ENCODE assay signal across 9 cellular contexts in genomic region chrX:135984220-135984619, GRCh38. TPM values are rescaled to one million over a fixed set of nuclear protein-coding genes. Genes with fewer than 3 reads are reported as not detected.
A peak's percentile ranks its signal among the peaks of the same experiment; 100 is the strongest.
DNase-seq lines count a peak whose midpoint lies in the region; ATAC-seq and TF ChIP-seq lines count a peak whose summit lies in the region.
"Had no signal": no experiment of that assay in that cellular context is flagged by ENCODE, and none has a peak within 500 bp of the region (broad histone marks: within the 10 kb centered on the region; RNA-seq: fewer than 3 reads in every experiment).

No MANE protein-coding gene starts in this region.

- H3K4me3 Mint-ChIP-seq in activated T-helper 2 cell treated with anti-CD3 and anti-CD28 coated beads, Interferon-gamma antibody, Interleukin-2, Interleukin-4, amounts not matched to agents 10 μg/mL and 5 μg/mL and 100 μg/mL, durations not matched to agents 14 hours and 24 hours and 36 hours (ENCODE audit: low read depth), result peak overlapping the region; percentile 82
- peak overlapping the region; percentile 89 for H3K4me3 Mint-ChIP-seq in type B pancreatic cell

- peaks cover 38% of the 10 kb centered on the region for H3K4me1 Mint-ChIP-seq in activated T-helper 2 cell treated with anti-CD3 and anti-CD28 coated beads, Interferon-gamma antibody, Interleukin-2, Interleukin-4, amounts not matched to agents 10 μg/mL and 5 μg/mL and 100 μg/mL, durations not matched to agents 14 hours and 24 hours and 36 hours (ENCODE audit: low read depth)
- H3K4me1 Mint-ChIP-seq in type B pancreatic cell (ENCODE audit: unreplicated experiment), result no peaks in the 10 kb centered on the region

- H3K27me3 ChIP-seq in right atrium auricular region (no peaks in the 10 kb centered on the region), lower lobe of right lung (ENCODE audit: low read depth) (no peaks in the 10 kb centered on the region)

- no peak for ATAC-seq in Right ventricle myocardium inferior
- no peak for ATAC-seq in lower lobe of right lung
- ATAC-seq in GM21360 (IDR thresholded peaks at IDR 0.05; ENCODE audit: unreplicated experiment), result no peak

- no peaks in the 10 kb centered on the region for H3K27me3 Mint-ChIP-seq in activated T-helper 2 cell treated with anti-CD3 and anti-CD28 coated beads, Interferon-gamma antibody, Interleukin-2, Interleukin-4, amounts not matched to agents 10 μg/mL and 5 μg/mL and 100 μg/mL, durations not matched to agents 14 hours and 24 hours and 36 hours (ENCODE audit: low read depth)
- no peaks in the 10 kb centered on the region for H3K27me3 Mint-ChIP-seq in type B pancreatic cell

- H3K4me1 ChIP-seq in right atrium auricular region, result no peaks in the 10 kb centered on the region
- no peaks in the 10 kb centered on the region for H3K4me1 ChIP-seq in lower lobe of right lung

- H3K27ac ChIP-seq in right atrium auricular region (peak overlapping the region; percentile 76 to 78), lower lobe of right lung (peak overlapping the region; percentile 79)

- H3K27ac Mint-ChIP-seq in activated T-helper 2 cell treated with anti-CD3 and anti-CD28 coated beads, Interferon-gamma antibody, Interleukin-2, Interleukin-4, amounts not matched to agents 10 μg/mL and 5 μg/mL and 100 μg/mL, durations not matched to agents 14 hours and 24 hours and 36 hours, result peak overlapping the region; percentile 88
- peak overlapping the region; percentile 78 for H3K27ac Mint-ChIP-seq in type B pancreatic cell

- no peaks in the 10 kb centered on the region for H3K9me3 Mint-ChIP-seq in activated T-helper 2 cell treated with anti-CD3 and anti-CD28 coated beads, Interferon-gamma antibody, Interleukin-2, Interleukin-4, amounts not matched to agents 10 μg/mL and 5 μg/mL and 100 μg/mL, durations not matched to agents 14 hours and 24 hours and 36 hours
- H3K9me3 Mint-ChIP-seq in type B pancreatic cell, result no peaks in the 10 kb centered on the region

- H3K36me3 ChIP-seq in right atrium auricular region (no peaks in the 10 kb centered on the region), lower lobe of right lung (no peaks in the 10 kb centered on the region)

- intact Hi-C loops in Right ventricle myocardium inferior (cut with DNase I), result no loop called here
- intact Hi-C loops in activated T-helper 2 cell treated with anti-CD3 and anti-CD28 coated beads, Interferon-gamma antibody, Interleukin-2, Interleukin-4, amounts not matched to agents 10 μg/mL and 5 μg/mL and 100 μg/mL, durations not matched to agents 14 hours and 24 hours and 36 hours (cut with micrococcal nuclease), result no loop called here
- intact Hi-C loops in lower lobe of right lung (cut with DNase I), result loop anchor here (10.0 kb wide), 1 partner anchor 511 kb away; the partner anchor contains the start of gene HTATSF1

- TF ChIP-seq CTCF in right atrium auricular region (IDR thresholded peaks at IDR 0.05), result no peak
- no peak for TF ChIP-seq CTCF in lower lobe of right lung (IDR thresholded peaks at IDR 0.05)
- no peak for TF ChIP-seq CTCF in type B pancreatic cell (conservative IDR thresholded peaks at IDR 0.05)

- H3K9me3 ChIP-seq in right atrium auricular region (no peaks in the 10 kb centered on the region), lower lobe of right lung (no peaks in the 10 kb centered on the region)

- no peaks in the 10 kb centered on the region for H3K36me3 Mint-ChIP-seq in activated T-helper 2 cell treated with anti-CD3 and anti-CD28 coated beads, Interferon-gamma antibody, Interleukin-2, Interleukin-4, amounts not matched to agents 10 μg/mL and 5 μg/mL and 100 μg/mL, durations not matched to agents 14 hours and 24 hours and 36 hours (ENCODE audit: low read depth)
- no peaks in the 10 kb centered on the region for H3K36me3 Mint-ChIP-seq in type B pancreatic cell

- H3K4me3 ChIP-seq in right atrium auricular region (no peak overlapping the region), lower lobe of right lung (peak overlapping the region; percentile 78)

- DNase-seq in right atrium auricular region (ENCODE audit: low spot score) (no peak), Right ventricle myocardium inferior (ENCODE audit: missing footprints) (no peak), lower lobe of right lung (no peak), type B pancreatic cell (ENCODE audit: extremely low spot score, unreplicated experiment) (no peak), NCI-H1694 treated with DMSO at 0.1 percent for 48 hours (lab: John Stamatoyannopoulos, UW) (no peak), foreskin melanocyte (no peak)
- DNase-seq in activated T-helper 2 cell treated with anti-CD3 and anti-CD28 coated beads, Interferon-gamma antibody, Interleukin-2, Interleukin-4, amounts not matched to agents 10 μg/mL and 5 μg/mL and 100 μg/mL, durations not matched to agents 14 hours and 24 hours and 36 hours (ENCODE audit: low spot score), result no peak
- DNase-seq: OCI-M1 had no signal

RNA-seq across cellular contexts. Expression of gene SLC9A6, which starts 1.0 kb away (rescaled TPM):
- total RNA-seq in right atrium auricular region, result 10 to 100 TPM; 16.3 to 25.8 TPM
- 15.4 TPM for total RNA-seq in Right ventricle myocardium inferior
- 10.5 and 10.7 TPM in 2 replicates for total RNA-seq in activated T-helper 2 cell treated with anti-CD3 and anti-CD28 coated beads, Interferon-gamma antibody, Interleukin-2, Interleukin-4, amounts not matched to agents 10 μg/mL and 5 μg/mL and 100 μg/mL, durations not matched to agents 14 hours and 24 hours and 36 hours
- total RNA-seq in lower lobe of right lung, result 18.0 TPM
- 10.7 and 15.8 TPM in 2 replicates for total RNA-seq in type B pancreatic cell (ENCODE audit: low replicate concordance)

RNA-seq across cellular contexts. Expression of gene MMGT1, which starts 10.4 kb away (rescaled TPM):
- total RNA-seq in right atrium auricular region (10 to 100 TPM; 24.0 to 27.6 TPM), Right ventricle myocardium inferior (22.4 TPM), lower lobe of right lung (28.7 TPM), type B pancreatic cell (ENCODE audit: low replicate concordance) (18.3 and 19.3 TPM in 2 replicates)
- total RNA-seq in activated T-helper 2 cell treated with anti-CD3 and anti-CD28 coated beads, Interferon-gamma antibody, Interleukin-2, Interleukin-4, amounts not matched to agents 10 μg/mL and 5 μg/mL and 100 μg/mL, durations not matched to agents 14 hours and 24 hours and 36 hours, result 24.0 and 24.6 TPM in 2 replicates
